11 cellular contexts compared by ENCODE assay signal in the genomic region with DNA sequence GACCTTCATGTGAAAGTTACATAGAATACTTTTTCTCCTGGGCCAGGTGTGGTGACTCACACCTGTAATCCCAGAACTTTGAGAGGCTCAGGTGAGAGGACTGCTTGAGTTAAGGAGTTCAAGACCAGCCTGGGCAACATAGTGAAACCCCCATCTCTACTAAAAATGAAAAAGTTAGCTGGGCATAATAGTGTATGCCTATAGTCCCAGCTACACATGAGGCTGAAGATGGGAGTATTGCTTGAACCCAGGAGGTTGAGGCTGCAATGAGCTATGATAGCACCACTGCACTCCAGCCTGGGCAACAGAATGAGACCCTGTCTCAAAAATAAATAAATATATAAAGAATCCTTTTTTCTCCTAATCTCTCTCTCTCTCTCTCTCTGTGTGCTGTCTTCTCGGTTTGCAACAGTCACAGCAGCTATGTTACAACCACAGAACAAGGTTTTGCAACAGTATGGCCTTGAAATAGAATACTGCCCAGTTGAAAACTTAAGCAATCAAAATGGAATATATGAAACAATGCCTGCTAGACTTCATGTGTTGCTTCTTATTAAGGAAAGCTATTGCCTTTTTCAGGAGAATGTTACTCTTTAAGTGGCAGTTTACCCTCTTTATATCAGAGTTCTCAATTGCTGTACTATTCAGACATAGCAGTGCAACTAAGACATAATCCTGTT. TPM values are rescaled to one million over a fixed set of nuclear protein-coding genes. Genes with fewer than 3 reads are reported as not detected.
DNase-seq lines count a peak whose midpoint lies in the region; ATAC-seq and TF ChIP-seq lines count a peak whose summit lies in the region.
"Had no signal": no experiment of that assay in that cellular context is flagged by ENCODE, and none has a peak within 500 bp of the region (broad histone marks: within the 10 kb centered on the region; RNA-seq: fewer than 3 reads in every experiment).

No MANE protein-coding gene starts in this region.

- H3K27ac ChIP-seq in HEK293 (ENCODE audit: extremely low read depth, low read depth, low read length): no peak overlapping the region
- H3K27ac ChIP-seq: thoracic aorta had no signal

- peak; percentile 18 for DNase-seq in AG20443 (ENCODE audit: low spot score)
- peak; percentile 46 for DNase-seq in medulla oblongata (ENCODE audit: extremely low spot score)
- no peak for DNase-seq in NCI-H510A treated with DMSO at 0.1 percent for 48 hours (lab: John Stamatoyannopoulos, UW)
- no peak for DNase-seq in activated CD4-positive, alpha-beta T cell treated with anti-CD3 and anti-CD28 coated beads, Interleukin-2, amount 10 ng/mL, durations not matched to agents 7 days and 5 days
- no peak for DNase-seq in NCI-H526 treated with DMSO at 0.1 percent for 48 hours (lab: John Stamatoyannopoulos, UW)
- DNase-seq: Caco-2, NCI-H1417 treated with DMSO at 0.1 percent for 48 hours had no signal

- H3K9me3 Mint-ChIP-seq in activated naive CD8-positive, alpha-beta T cell (ENCODE audit: low read depth): no peaks in the 10 kb centered on the region
- H3K9me3 Mint-ChIP-seq in activated CD4-positive, alpha-beta T cell treated with anti-CD3 and anti-CD28 coated beads, Interleukin-2, amount 10 ng/mL, durations not matched to agents 7 days and 5 days: peaks cover 2% of the 10 kb centered on the region

- H3K4me1 ChIP-seq in HEK293 (ENCODE audit: control insufficient read depth, insufficient read depth, low read length): 0 out of 2 replicates have a peak, but pooled peaks cover 9% of the 10 kb centered on the region

- TF ChIP-seq CTCF in HEK293 (tag by site-specific recombination; IDR thresholded peaks at IDR 0.05): no peak

- H3K36me3 ChIP-seq in HEK293 (ENCODE audit: control insufficient read depth in 2 of 2, insufficient read depth in 1 of 2, low read length in 2 of 2): no peaks in the 10 kb centered on the region
- H3K36me3 ChIP-seq: thoracic aorta had no signal

- peaks cover 2% of the 10 kb centered on the region for H3K36me3 Mint-ChIP-seq in activated naive CD8-positive, alpha-beta T cell
- peaks cover 2% of the 10 kb centered on the region for H3K36me3 Mint-ChIP-seq in activated CD4-positive, alpha-beta T cell treated with anti-CD3 and anti-CD28 coated beads, Interleukin-2, amount 10 ng/mL, durations not matched to agents 7 days and 5 days (ENCODE audit: low read depth)

- peaks cover 31% of the 10 kb centered on the region for H3K4me1 Mint-ChIP-seq in activated naive CD8-positive, alpha-beta T cell (ENCODE audit: low read depth)
- H3K4me1 Mint-ChIP-seq in activated CD4-positive, alpha-beta T cell treated with anti-CD3 and anti-CD28 coated beads, Interleukin-2, amount 10 ng/mL, durations not matched to agents 7 days and 5 days: peaks cover 34% of the 10 kb centered on the region

- no peak overlapping the region for H3K4me3 Mint-ChIP-seq in activated naive CD8-positive, alpha-beta T cell
- H3K4me3 Mint-ChIP-seq in activated CD4-positive, alpha-beta T cell treated with anti-CD3 and anti-CD28 coated beads, Interleukin-2, amount 10 ng/mL, durations not matched to agents 7 days and 5 days: no peak overlapping the region

- no peaks in the 10 kb centered on the region for H3K9me3 ChIP-seq in HEK293 (ENCODE audit: control insufficient read depth, insufficient read depth, low read depth, low read length)
- H3K9me3 ChIP-seq: Caco-2, thoracic aorta had no signal

- CTCF ChIA-PET in HEK293 (lab: Yijun Ruan, JAX): interaction anchor here (1.2 to 3.1 kb wide), 2 partner anchors 20 to 52 kb away, joined by 3 to 10 read pairs; no protein-coding TSS in a partner anchor
- CTCF ChIA-PET in activated CD4-positive, alpha-beta T cell treated with anti-CD3 and anti-CD28 coated beads, Interleukin-2, amount 10 ng/mL, durations not matched to agents 7 days and 5 days (lab: Charles Lee): interaction anchor here (0.8 to 1.1 kb wide), 3 partner anchors 9 to 12 kb away, joined by 3 to 4 read pairs (median 3); no protein-coding TSS in a partner anchor

- H3K4me3 ChIP-seq in HEK293 (ENCODE audit: low read depth, low read length): no peak overlapping the region
- H3K4me3 ChIP-seq: thoracic aorta had no signal

- POLR2A ChIA-PET in HEK293 (lab: Yijun Ruan, JAX): interaction anchor here (0.6 to 1.5 kb wide), 2 partner anchors 9 to 11 kb away, joined by 3 read pairs; no protein-coding TSS in a partner anchor
- POLR2A ChIA-PET in activated CD4-positive, alpha-beta T cell treated with anti-CD3 and anti-CD28 coated beads, Interleukin-2, amount 10 ng/mL, durations not matched to agents 7 days and 5 days (lab: Charles Lee): interaction anchor here (0.6 kb wide), 1 partner anchor 550 kb away, joined by 3 read pairs; no protein-coding TSS in a partner anchor

- H3K27me3 Mint-ChIP-seq in activated naive CD8-positive, alpha-beta T cell: no peaks in the 10 kb centered on the region
- H3K27me3 Mint-ChIP-seq in activated CD4-positive, alpha-beta T cell treated with anti-CD3 and anti-CD28 coated beads, Interleukin-2, amount 10 ng/mL, durations not matched to agents 7 days and 5 days: no peaks in the 10 kb centered on the region

- peak overlapping the region; percentile 75 for H3K27ac Mint-ChIP-seq in activated naive CD8-positive, alpha-beta T cell
- no peak overlapping the region for H3K27ac Mint-ChIP-seq in activated CD4-positive, alpha-beta T cell treated with anti-CD3 and anti-CD28 coated beads, Interleukin-2, amount 10 ng/mL, durations not matched to agents 7 days and 5 days

- no peak for ATAC-seq in GM21367 (IDR thresholded peaks at IDR 0.05; ENCODE audit: unreplicated experiment)

TF ChIP-seq in HEK293, 187 proteins besides CTCF, POLR2A, EP300 and RAD21:
- TF ChIP-seq ZNF521 (tag by site-specific recombination; IDR thresholded peaks at IDR 0.05) (no peak), SCRT2 (tag by site-specific recombination; IDR thresholded peaks at IDR 0.05) (0 out of 2 replicates have a peak, but pooled peaks have one; percentile 34), ZBTB21 (tag by site-specific recombination; IDR thresholded peaks at IDR 0.05) (no peak), ZNF155 (tag by site-specific recombination; IDR thresholded peaks at IDR 0.05) (no peak), FEZF1 (tag by site-specific recombination; IDR thresholded peaks at IDR 0.05) (no peak), ZBTB1 (tag by site-specific recombination; IDR thresholded peaks at IDR 0.05) (no peak)
- TF ChIP-seq, protein P1, sequence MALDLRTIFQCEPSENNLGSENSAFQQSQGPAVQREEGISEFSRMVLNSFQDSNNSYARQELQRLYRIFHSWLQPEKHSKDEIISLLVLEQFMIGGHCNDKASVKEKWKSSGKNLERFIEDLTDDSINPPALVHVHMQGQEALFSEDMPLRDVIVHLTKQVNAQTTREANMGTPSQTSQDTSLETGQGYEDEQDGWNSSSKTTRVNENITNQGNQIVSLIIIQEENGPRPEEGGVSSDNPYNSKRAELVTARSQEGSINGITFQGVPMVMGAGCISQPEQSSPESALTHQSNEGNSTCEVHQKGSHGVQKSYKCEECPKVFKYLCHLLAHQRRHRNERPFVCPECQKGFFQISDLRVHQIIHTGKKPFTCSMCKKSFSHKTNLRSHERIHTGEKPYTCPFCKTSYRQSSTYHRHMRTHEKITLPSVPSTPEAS (tag by site-specific recombination; IDR thresholded peaks at IDR 0.05): no peak

RNA-seq across cellular contexts. Expression of a gene that starts 12.3 kb away (rescaled TPM):
- 10 to 100 TPM; 30.9 to 40.2 TPM for total RNA-seq in activated CD4-positive, alpha-beta T cell treated with anti-CD3 and anti-CD28 coated beads, Interleukin-2, amount 10 ng/mL, durations not matched to agents 7 days and 5 days

Comparison
In these comparisons a context has a peak if more than half of its experiments do, and no peak if none do; other contexts are left out.
1. DNase-seq: peak in AG20443 (single experiment) and medulla oblongata (single experiment); none in NCI-H510A treated with DMSO at 0.1 percent for 48 hours (single experiment), activated CD4-positive, alpha-beta T cell treated with anti-CD3 and anti-CD28 coated beads, Interleukin-2, amount 10 ng/mL, durations not matched to agents 7 days and 5 days (single experiment) and NCI-H526 treated with DMSO at 0.1 percent for 48 hours (single experiment).